26 cellular contexts compared by ENCODE assay signal in genomic region chr3:23602895-23603443, GRCh38.
"Had no signal": no experiment of that assay in that cellular context is flagged by ENCODE, and none has a peak within 500 bp of the region (broad histone marks: within the 10 kb centered on the region; RNA-seq: fewer than 3 reads in every experiment).

No MANE protein-coding gene starts in this region.

- H3K4me1 ChIP-seq: body of pancreas, foreskin keratinocyte, left ventricle myocardium inferior, suprapubic skin had no signal

- H3K4me1 Mint-ChIP-seq: naive thymus-derived CD8-positive, alpha-beta T cell had no signal

- H3K36me3 ChIP-seq: cardiac muscle cell, left ventricle myocardium inferior, sigmoid colon, stomach, suprapubic skin, tibial nerve had no signal

- H3K27me3 Mint-ChIP-seq: dendritic cell treated with granulocyte-macrophage colony-stimulating factor and Interleukin-4, amounts not matched to agents 40 ng/mL and 50 ng/mL, for 4 days; stimulated activated memory B cell treated with anti-CD40 and anti-IgM and Interleukin-4, amounts not matched to agents 10 μg/mL and 1 μg/mL and 100 μg/mL, for 72 hours had no signal

- H3K9me3 ChIP-seq: body of pancreas, left ventricle myocardium inferior, sigmoid colon, stomach, suprapubic skin, tibial nerve had no signal

- H3K27ac ChIP-seq: body of pancreas, cardiac muscle cell, foreskin keratinocyte, left ventricle myocardium inferior, sigmoid colon, stomach, suprapubic skin, tibial nerve had no signal

- H3K36me3 Mint-ChIP-seq: mesothelial cell of epicardium; naive thymus-derived CD8-positive, alpha-beta T cell; stimulated activated memory B cell treated with anti-CD40 and anti-IgM and Interleukin-4, amounts not matched to agents 10 μg/mL and 1 μg/mL and 100 μg/mL, for 72 hours had no signal

- DNase-seq: activated CD4-positive, alpha-beta T cell treated with anti-CD3 and anti-CD28 coated beads for 4 hours; activated CD4-positive, alpha-beta T cell treated with anti-CD3 and anti-CD28 coated beads, Interleukin-2, amount 50 U/mL, for 48 hours; activated CD4-positive, CD25-positive, alpha-beta regulatory T cell; activated effector memory CD4-positive, alpha-beta T cell treated with Interleukin-2 at 50 U/mL for 16 hours; activated naive CD4-positive, alpha-beta T cell treated with anti-CD3 and anti-CD28 coated beads for 36 hours; activated T-cell treated with anti-CD3 and anti-CD28 coated beads, Interleukin-2, amount 50 U/mL, for 48 hours; body of pancreas; effector CD4-positive, alpha-beta T cell; erythroblast; foreskin keratinocyte; kidney glomerular epithelial cell; left ventricle myocardium inferior; naive thymus-derived CD8-positive, alpha-beta T cell; retina; sigmoid colon; stimulated activated CD4-positive, alpha-beta T cell treated with anti-CD3 and anti-CD28 coated beads, Interleukin-15, amount 100 ng/mL, for 24 hours; stomach; T1000 had no signal

- H3K4me3 ChIP-seq: body of pancreas, cardiac muscle cell, left ventricle myocardium inferior, sigmoid colon, smooth muscle cell, stomach, suprapubic skin, tibial nerve had no signal

- H3K4me3 Mint-ChIP-seq: activated naive CD4-positive, alpha-beta T cell treated with anti-CD3 and anti-CD28 coated beads for 36 hours; dendritic cell treated with granulocyte-macrophage colony-stimulating factor and Interleukin-4, amounts not matched to agents 40 ng/mL and 50 ng/mL, for 4 days; mesothelial cell of epicardium; naive thymus-derived CD8-positive, alpha-beta T cell; stimulated activated memory B cell treated with anti-CD40 and anti-IgM and Interleukin-4, amounts not matched to agents 10 μg/mL and 1 μg/mL and 100 μg/mL, for 72 hours had no signal

- H3K27me3 ChIP-seq: body of pancreas, cardiac muscle cell, foreskin keratinocyte, sigmoid colon, stomach, suprapubic skin, tibial nerve had no signal

- H3K27ac Mint-ChIP-seq: activated naive CD4-positive, alpha-beta T cell treated with anti-CD3 and anti-CD28 coated beads for 36 hours; dendritic cell treated with granulocyte-macrophage colony-stimulating factor and Interleukin-4, amounts not matched to agents 40 ng/mL and 50 ng/mL, for 4 days; mesothelial cell of epicardium; naive thymus-derived CD8-positive, alpha-beta T cell; progenitor cell of endocrine pancreas; stimulated activated memory B cell treated with anti-CD40 and anti-IgM and Interleukin-4, amounts not matched to agents 10 μg/mL and 1 μg/mL and 100 μg/mL, for 72 hours had no signal

- H3K9me3 Mint-ChIP-seq: activated naive CD4-positive, alpha-beta T cell treated with anti-CD3 and anti-CD28 coated beads for 36 hours; dendritic cell treated with granulocyte-macrophage colony-stimulating factor and Interleukin-4, amounts not matched to agents 40 ng/mL and 50 ng/mL, for 4 days; mesothelial cell of epicardium; naive thymus-derived CD8-positive, alpha-beta T cell; stimulated activated memory B cell treated with anti-CD40 and anti-IgM and Interleukin-4, amounts not matched to agents 10 μg/mL and 1 μg/mL and 100 μg/mL, for 72 hours had no signal
